In genomic region chr6:79450984-79451383, GRCh38 we compare ENCODE assay signal across 16 cellular contexts.
"Had no signal": no experiment of that assay in that cellular context is flagged by ENCODE, and none has a peak within 500 bp of the region (broad histone marks: within the 10 kb centered on the region; RNA-seq: fewer than 3 reads in every experiment).

No MANE protein-coding gene starts in this region.

- DNase-seq: effector memory CD4-positive, alpha-beta T cell; glutamatergic neuron; left cardiac atrium; mucosa of descending colon; natural killer cell; sigmoid colon; stimulated activated naive CD4-positive, alpha-beta T cell treated with Interleukin-2 at 50 U/mL for 16 hours; tibial artery had no signal

- H3K27ac Mint-ChIP-seq: natural killer cell had no signal

- H3K36me3 Mint-ChIP-seq: natural killer cell had no signal

- H3K4me1 Mint-ChIP-seq: natural killer cell had no signal

- H3K4me3 ChIP-seq: esophagus muscularis mucosa, gastroesophageal sphincter, mucosa of descending colon, sigmoid colon, skin epidermis, suprapubic skin, tibial artery, upper lobe of left lung, vagina had no signal

- H3K4me1 ChIP-seq: esophagus muscularis mucosa, gastroesophageal sphincter, sigmoid colon, tibial artery had no signal

- H3K4me3 Mint-ChIP-seq: natural killer cell, neural crest cell had no signal

- ATAC-seq: gastroesophageal sphincter, left cardiac atrium, mucosa of descending colon, natural killer cell had no signal

- H3K9me3 ChIP-seq: esophagus muscularis mucosa, gastroesophageal sphincter, mucosa of descending colon, sigmoid colon, suprapubic skin, tibial artery, upper lobe of left lung, vagina had no signal

- H3K9me3 Mint-ChIP-seq: neural crest cell had no signal

- H3K27ac ChIP-seq: epithelial cell of prostate, esophagus muscularis mucosa, gastroesophageal sphincter, sigmoid colon, skin epidermis, suprapubic skin, tibial artery, upper lobe of left lung, vagina had no signal

- H3K36me3 ChIP-seq: esophagus muscularis mucosa, gastroesophageal sphincter, sigmoid colon, suprapubic skin, tibial artery, upper lobe of left lung, vagina had no signal

- H3K27me3 ChIP-seq: esophagus muscularis mucosa, gastroesophageal sphincter, sigmoid colon, suprapubic skin, tibial artery, upper lobe of left lung, vagina had no signal
